ENCODE assay signal across 16 cellular contexts in genomic region chr4:144574004-144574403, GRCh38.
A peak's percentile ranks its signal among the peaks of the same experiment; 100 is the strongest.
DNase-seq lines count a peak whose midpoint lies in the region; ATAC-seq and TF ChIP-seq lines count a peak whose summit lies in the region.
"Had no signal": no experiment of that assay in that cellular context is flagged by ENCODE, and none has a peak within 500 bp of the region (broad histone marks: within the 10 kb centered on the region; RNA-seq: fewer than 3 reads in every experiment).

No MANE protein-coding gene starts in this region.

- H3K9me3 Mint-ChIP-seq in naive B cell (no peaks in the 10 kb centered on the region), CD14-positive monocyte (peaks cover 0 to 2% (median 0%) of the 10 kb centered on the region in 7 donors)
- H3K9me3 Mint-ChIP-seq: activated T-cell treated with anti-CD3 and anti-CD28 coated beads, Interleukin-2, amount 50 U/mL, for 24 hours; CD8-positive, alpha-beta T cell; naive thymus-derived CD8-positive, alpha-beta T cell had no signal

- H3K4me1 Mint-ChIP-seq in naive B cell (peaks cover 13 to 15% (median 14%) of the 10 kb centered on the region in 3 donors), CD14-positive monocyte (no peaks in the 10 kb centered on the region)

- H3K27ac Mint-ChIP-seq in naive B cell (peak overlapping the region in 2 of 6 donors; percentile 27 to 34), CD14-positive monocyte (no peak overlapping the region)
- H3K27ac Mint-ChIP-seq: activated T-cell treated with anti-CD3 and anti-CD28 coated beads, Interleukin-2, amount 50 U/mL, for 24 hours; CD8-positive, alpha-beta T cell; naive thymus-derived CD8-positive, alpha-beta T cell had no signal

- TF ChIP-seq CTCF in CD14-positive monocyte (IDR thresholded peaks at IDR 0.05), result no peak

- H3K27me3 Mint-ChIP-seq in naive B cell, result no peaks in the 10 kb centered on the region
- H3K27me3 Mint-ChIP-seq in CD14-positive monocyte (ENCODE audit: low read depth in 3 of 3), result peaks cover 0 to 2% (median 2%) of the 10 kb centered on the region in 3 donors
- H3K27me3 Mint-ChIP-seq: activated T-cell treated with anti-CD3 and anti-CD28 coated beads, Interleukin-2, amount 50 U/mL, for 24 hours had no signal

- no peaks in the 10 kb centered on the region for H3K36me3 ChIP-seq in KOPT-K1 (ENCODE audit: insufficient read depth, low read length)
- H3K36me3 ChIP-seq: adrenal gland, heart right ventricle, MG63 had no signal

- no peaks in the 10 kb centered on the region for H3K9me3 ChIP-seq in KOPT-K1 (ENCODE audit: insufficient read depth, low read length, poor library complexity, severe bottlenecking)
- H3K9me3 ChIP-seq: adrenal gland, heart right ventricle, MG63 had no signal

- H3K4me3 Mint-ChIP-seq in naive B cell (peak overlapping the region in 4 of 8 donors; percentile 24 to 47 (median 45)), CD14-positive monocyte (no peak overlapping the region)
- H3K4me3 Mint-ChIP-seq: activated T-cell treated with anti-CD3 and anti-CD28 coated beads, Interleukin-2, amount 50 U/mL, for 24 hours; CD8-positive, alpha-beta T cell; naive thymus-derived CD8-positive, alpha-beta T cell had no signal

- no peaks in the 10 kb centered on the region for H3K36me3 Mint-ChIP-seq in naive B cell
- no peaks in the 10 kb centered on the region for H3K36me3 Mint-ChIP-seq in CD14-positive monocyte
- H3K36me3 Mint-ChIP-seq: CD8-positive, alpha-beta T cell; naive thymus-derived CD8-positive, alpha-beta T cell had no signal

- ATAC-seq in GM19351 (IDR thresholded peaks at IDR 0.05; ENCODE audit: unreplicated experiment) (peak; percentile 80), HG02623 (IDR thresholded peaks at IDR 0.05; ENCODE audit: unreplicated experiment) (peak; percentile 65), naive B cell (ENCODE audit: low read depth in 2 of 2) (peak; percentile 92 to 99)
- ATAC-seq: CD8-positive, alpha-beta T cell; heart right ventricle; left colon; naive thymus-derived CD8-positive, alpha-beta T cell had no signal

- DNase-seq in naive B cell, result peak; percentile 39
- no peak for DNase-seq in DMS153 (lab: John Stamatoyannopoulos, UW)
- no peak for DNase-seq in GM19238 (ENCODE audit: insufficient read length, low spot score)
- DNase-seq in CD14-positive monocyte (ENCODE audit: low spot score), result no peak
- DNase-seq in retina, result no peak
- DNase-seq: activated T-cell treated with anti-CD3 and anti-CD28 coated beads, Interleukin-2, amount 50 U/mL, for 24 hours; adrenal gland; CD8-positive, alpha-beta T cell; cortex of kidney; heart right ventricle; left colon; MG63; naive thymus-derived CD8-positive, alpha-beta T cell had no signal

- intact Hi-C loops in CD14-positive monocyte (cut with micrococcal nuclease), result no loop called here

- peak overlapping the region; percentile 2 for H3K27ac ChIP-seq in KOPT-K1 (ENCODE audit: low read depth, low read length, poor library complexity, severe bottlenecking)
- H3K27ac ChIP-seq: adrenal gland, heart right ventricle had no signal
